Comparison of ENCODE assay signal across 16 cellular contexts in genomic region chr19:50837300-50837699, GRCh38. TPM values are rescaled to one million over a fixed set of nuclear protein-coding genes. Genes with fewer than 3 reads are reported as not detected.
A peak's percentile ranks its signal among the peaks of the same experiment; 100 is the strongest.
DNase-seq lines count a peak whose midpoint lies in the region; ATAC-seq and TF ChIP-seq lines count a peak whose summit lies in the region.
"Had no signal": no experiment of that assay in that cellular context is flagged by ENCODE, and none has a peak within 500 bp of the region (broad histone marks: within the 10 kb centered on the region; RNA-seq: fewer than 3 reads in every experiment).

No MANE protein-coding gene starts in this region.

- CTCF ChIA-PET in activated B cell treated with CpG ODN at 0.5 μM for 24 hours (lab: Charles Lee): no interaction called here

- no peaks in the 10 kb centered on the region for H3K27me3 ChIP-seq in CD4-positive, CD25-positive, alpha-beta regulatory T cell (ENCODE audit: control insufficient read depth, insufficient read depth, low read length)

- H3K9me3 ChIP-seq in CD4-positive, CD25-positive, alpha-beta regulatory T cell (ENCODE audit: control insufficient read depth in 2 of 2, low read length in 2 of 2): no peaks in the 10 kb centered on the region

- peak overlapping the region; percentile 13 to 88 (median 68) for H3K4me3 Mint-ChIP-seq in CD4-positive, CD25-positive, alpha-beta regulatory T cell
- peak overlapping the region; percentile 28 for H3K4me3 Mint-ChIP-seq in activated B cell treated with CpG ODN at 0.5 μM for 24 hours
- H3K4me3 Mint-ChIP-seq in naive thymus-derived CD8-positive, alpha-beta T cell: peak overlapping the region in 8 of 10 donors; percentile 14 to 90 (median 64)

- H3K4me1 Mint-ChIP-seq in CD4-positive, CD25-positive, alpha-beta regulatory T cell: peaks cover 0 to 18% (median 11%) of the 10 kb centered on the region in 4 donors
- H3K4me1 Mint-ChIP-seq in activated B cell treated with CpG ODN at 0.5 μM for 24 hours: peaks cover 27% of the 10 kb centered on the region
- H3K4me1 Mint-ChIP-seq in naive thymus-derived CD8-positive, alpha-beta T cell: peaks cover 8 to 21% (median 12%) of the 10 kb centered on the region in 4 donors

- H3K27ac Mint-ChIP-seq in CD4-positive, CD25-positive, alpha-beta regulatory T cell: no peak overlapping the region
- no peak overlapping the region for H3K27ac Mint-ChIP-seq in activated B cell treated with CpG ODN at 0.5 μM for 24 hours
- H3K27ac Mint-ChIP-seq in naive thymus-derived CD8-positive, alpha-beta T cell: peak overlapping the region in 1 of 10 donors; percentile 76
- H3K27ac Mint-ChIP-seq: activated CD8-positive, alpha-beta memory T cell treated with anti-CD3 and anti-CD28 coated beads, Interleukin-2, amount 10 ng/mL, durations not matched to agents 7 days and 5 days had no signal

- no peak overlapping the region for H3K27ac ChIP-seq in CD4-positive, CD25-positive, alpha-beta regulatory T cell (ENCODE audit: insufficient read depth, low read length, poor library complexity, severe bottlenecking)
- H3K27ac ChIP-seq: heart right ventricle, left ventricle myocardium inferior had no signal

- peaks cover 0 to 4% (median 2%) of the 10 kb centered on the region in 7 donors for H3K9me3 Mint-ChIP-seq in CD4-positive, CD25-positive, alpha-beta regulatory T cell
- H3K9me3 Mint-ChIP-seq in activated B cell treated with CpG ODN at 0.5 μM for 24 hours: peaks cover 4% of the 10 kb centered on the region
- H3K9me3 Mint-ChIP-seq in naive thymus-derived CD8-positive, alpha-beta T cell: peaks cover 0 to 14% (median 9%) of the 10 kb centered on the region in 9 donors
- H3K9me3 Mint-ChIP-seq: central memory CD8-positive, alpha-beta T cell had no signal

- H3K36me3 ChIP-seq in CD4-positive, CD25-positive, alpha-beta regulatory T cell (ENCODE audit: control insufficient read depth, insufficient read depth, low read length): no peaks in the 10 kb centered on the region
- H3K36me3 ChIP-seq: heart right ventricle, left ventricle myocardium inferior had no signal

- no peak overlapping the region for H3K4me3 ChIP-seq in CD4-positive, CD25-positive, alpha-beta regulatory T cell (ENCODE audit: low read depth, low read length)
- H3K4me3 ChIP-seq: heart right ventricle, left ventricle myocardium inferior had no signal

- H3K4me1 ChIP-seq in CD4-positive, CD25-positive, alpha-beta regulatory T cell (ENCODE audit: control insufficient read depth, insufficient read depth, low read length, poor library complexity, severe bottlenecking): peaks cover 15% of the 10 kb centered on the region

- H3K36me3 Mint-ChIP-seq in CD4-positive, CD25-positive, alpha-beta regulatory T cell: no peaks in the 10 kb centered on the region
- no peaks in the 10 kb centered on the region for H3K36me3 Mint-ChIP-seq in activated B cell treated with CpG ODN at 0.5 μM for 24 hours (ENCODE audit: low read depth)
- H3K36me3 Mint-ChIP-seq in naive thymus-derived CD8-positive, alpha-beta T cell: no peaks in the 10 kb centered on the region
- H3K36me3 Mint-ChIP-seq: activated CD8-positive, alpha-beta memory T cell treated with anti-CD3 and anti-CD28 coated beads, Interleukin-2, amount 10 ng/mL, durations not matched to agents 7 days and 5 days had no signal

- POLR2A ChIA-PET in activated B cell treated with CpG ODN at 0.5 μM for 24 hours (lab: Charles Lee): interaction anchor here (0.6 kb wide), 1 partner anchor 28 kb away, joined by 3 read pairs; no protein-coding TSS in a partner anchor
- POLR2A ChIA-PET in naive thymus-derived CD8-positive, alpha-beta T cell (lab: Charles Lee): no interaction called here

- no peak for ATAC-seq in CD4-positive, CD25-positive, alpha-beta regulatory T cell (ENCODE audit: low read depth in 2 of 2)
- no peak for ATAC-seq in activated B cell treated with CpG ODN at 0.5 μM for 24 hours (ENCODE audit: low read depth)
- ATAC-seq in naive thymus-derived CD8-positive, alpha-beta T cell: no peak
- ATAC-seq in HG02970 (IDR thresholded peaks at IDR 0.05; ENCODE audit: low FRiP score, unreplicated experiment): no peak
- no peak for ATAC-seq in left lobe of liver
- ATAC-seq: activated CD8-positive, alpha-beta memory T cell treated with anti-CD3 and anti-CD28 coated beads, Interleukin-2, amount 10 ng/mL, durations not matched to agents 7 days and 5 days had no signal

- DNase-seq in CD4-positive, CD25-positive, alpha-beta regulatory T cell: no peak
- DNase-seq in DMS53 treated with DMSO at 0.1 percent for 48 hours (lab: John Stamatoyannopoulos, UW; ENCODE audit: unreplicated experiment) (peak; percentile 71), activated B cell treated with CpG ODN at 0.5 μM for 24 hours (no peak), NCI-H510A (lab: John Stamatoyannopoulos, UW) (no peak), head of caudate nucleus (no peak), left lobe of liver (ENCODE audit: low spot score) (no peak)
- DNase-seq in naive thymus-derived CD8-positive, alpha-beta T cell: peak in 1 of 10 donors; percentile 23
- DNase-seq: activated CD8-positive, alpha-beta memory T cell treated with anti-CD3 and anti-CD28 coated beads, Interleukin-2, amount 10 ng/mL, durations not matched to agents 7 days and 5 days; heart right ventricle; left ventricle myocardium inferior; NCI-H82; occipital lobe; Right ventricle myocardium superior; substantia nigra had no signal

- peaks cover 40% of the 10 kb centered on the region for H3K27me3 Mint-ChIP-seq in CD4-positive, CD25-positive, alpha-beta regulatory T cell
- H3K27me3 Mint-ChIP-seq in activated B cell treated with CpG ODN at 0.5 μM for 24 hours: peaks cover 27% of the 10 kb centered on the region
- peaks cover 27 to 70% (median 46%) of the 10 kb centered on the region in 5 donors for H3K27me3 Mint-ChIP-seq in naive thymus-derived CD8-positive, alpha-beta T cell

- intact Hi-C loops in activated B cell treated with CpG ODN at 0.5 μM for 24 hours (cut with micrococcal nuclease): loop anchor here (2.0 to 5.0 kb wide), 2 partner anchors 32 to 60 kb away; no protein-coding TSS in a partner anchor
- intact Hi-C loops in head of caudate nucleus (cut with DNase I): no loop called here

- no peak for TF ChIP-seq CTCF in activated B cell treated with CpG ODN at 0.5 μM for 24 hours (IDR thresholded peaks at IDR 0.05)

RNA-seq across cellular contexts. Expression of gene KLK15, which starts 3.9 kb away (rescaled TPM):
- total RNA-seq in CD4-positive, CD25-positive, alpha-beta regulatory T cell: not detected
- not detected for polyA plus RNA-seq in CD4-positive, CD25-positive, alpha-beta regulatory T cell
- total RNA-seq in activated B cell treated with CpG ODN at 0.5 μM for 24 hours (not detected in 2 replicates), left lobe of liver (not detected)
- not detected for total RNA-seq in naive thymus-derived CD8-positive, alpha-beta T cell
- polyA plus RNA-seq in naive thymus-derived CD8-positive, alpha-beta T cell: not detected
- total RNA-seq: activated CD8-positive, alpha-beta memory T cell treated with anti-CD3 and anti-CD28 coated beads, Interleukin-2, amount 10 ng/mL, durations not matched to agents 7 days and 5 days; heart right ventricle; left ventricle myocardium inferior; occipital lobe; Right ventricle myocardium superior had no signal
- polyA plus RNA-seq: heart right ventricle had no signal

RNA-seq across cellular contexts. Expression of gene KLK1, which starts 13.7 kb away (rescaled TPM):
- total RNA-seq in CD4-positive, CD25-positive, alpha-beta regulatory T cell: 0.47 TPM
- polyA plus RNA-seq in CD4-positive, CD25-positive, alpha-beta regulatory T cell: under 1 TPM in 1 of 4 donors, not detected in 3; 0.48 TPM
- 10.0 and 13.0 TPM in 2 replicates for total RNA-seq in activated B cell treated with CpG ODN at 0.5 μM for 24 hours
- not detected for total RNA-seq in naive thymus-derived CD8-positive, alpha-beta T cell
- not detected for polyA plus RNA-seq in naive thymus-derived CD8-positive, alpha-beta T cell
- total RNA-seq in left lobe of liver: 0.75 TPM
- total RNA-seq: occipital lobe, Right ventricle myocardium superior had no signal

RNA-seq across cellular contexts. Expression of gene KLK3, which starts 17.4 kb away (rescaled TPM):
- total RNA-seq in CD4-positive, CD25-positive, alpha-beta regulatory T cell: not detected
- not detected for polyA plus RNA-seq in CD4-positive, CD25-positive, alpha-beta regulatory T cell
- not detected in 2 replicates for total RNA-seq in activated B cell treated with CpG ODN at 0.5 μM for 24 hours
- total RNA-seq in naive thymus-derived CD8-positive, alpha-beta T cell: not detected
- polyA plus RNA-seq in naive thymus-derived CD8-positive, alpha-beta T cell: not detected
- total RNA-seq in left lobe of liver: not detected
- total RNA-seq: activated CD8-positive, alpha-beta memory T cell treated with anti-CD3 and anti-CD28 coated beads, Interleukin-2, amount 10 ng/mL, durations not matched to agents 7 days and 5 days; heart right ventricle; left ventricle myocardium inferior; occipital lobe; Right ventricle myocardium superior had no signal
- polyA plus RNA-seq: heart right ventricle had no signal

RNA-seq across cellular contexts. Expression of gene KLK2, which starts 35.9 kb away (rescaled TPM):
- total RNA-seq in CD4-positive, CD25-positive, alpha-beta regulatory T cell: not detected
- polyA plus RNA-seq in CD4-positive, CD25-positive, alpha-beta regulatory T cell: not detected
- total RNA-seq in activated B cell treated with CpG ODN at 0.5 μM for 24 hours (0.69 and 1.8 TPM in 2 replicates), left lobe of liver (not detected)
- not detected for total RNA-seq in naive thymus-derived CD8-positive, alpha-beta T cell
- not detected for polyA plus RNA-seq in naive thymus-derived CD8-positive, alpha-beta T cell
- total RNA-seq: heart right ventricle, left ventricle myocardium inferior, occipital lobe, Right ventricle myocardium superior had no signal
- polyA plus RNA-seq: heart right ventricle had no signal

RNA-seq across cellular contexts. Expression of gene ACP4, which starts 47.1 kb away (rescaled TPM):
- not detected for total RNA-seq in CD4-positive, CD25-positive, alpha-beta regulatory T cell
- polyA plus RNA-seq in CD4-positive, CD25-positive, alpha-beta regulatory T cell: not detected
- total RNA-seq in activated B cell treated with CpG ODN at 0.5 μM for 24 hours (not detected in 2 replicates), left lobe of liver (not detected)
- not detected for total RNA-seq in naive thymus-derived CD8-positive, alpha-beta T cell
- under 1 TPM in 1 of 3 donors, not detected in 2; 0.14 TPM for polyA plus RNA-seq in naive thymus-derived CD8-positive, alpha-beta T cell
- total RNA-seq: activated CD8-positive, alpha-beta memory T cell treated with anti-CD3 and anti-CD28 coated beads, Interleukin-2, amount 10 ng/mL, durations not matched to agents 7 days and 5 days; heart right ventricle; left ventricle myocardium inferior; occipital lobe; Right ventricle myocardium superior had no signal
- polyA plus RNA-seq: heart right ventricle had no signal
